Comparison of ENCODE assay signal across 27 cellular contexts in genomic region chr4:103024996-103025395, GRCh38. TPM values are rescaled to one million over a fixed set of nuclear protein-coding genes. Genes with fewer than 3 reads are reported as not detected.
DNase-seq lines count a peak whose midpoint lies in the region; ATAC-seq, FAIRE-seq and TF ChIP-seq lines count a peak whose summit lies in the region.
"Had no signal": no experiment of that assay in that cellular context is flagged by ENCODE, and none has a peak within 500 bp of the region (broad histone marks: within the 10 kb centered on the region; RNA-seq: fewer than 3 reads in every experiment).

No MANE protein-coding gene starts in this region.

- peaks cover 12% of the 10 kb centered on the region for H3K4me1 Mint-ChIP-seq in activated CD4-positive, alpha-beta T cell treated with anti-CD3 and anti-CD28 coated beads, Interleukin-2, amount 10 ng/mL, durations not matched to agents 24 days and 14 days

- TF ChIP-seq EP300 in A549 (IDR thresholded peaks at IDR 0.05) (no peak), K562 (IDR thresholded peaks at IDR 0.05; ENCODE audit: low read length) (no peak)

- 46% methylated on average over 3 of the region's 3 CpGs for WGBS in A549 (ENCODE audit: missing lambda C conversion rate)
- 53% methylated on average over 3 of the region's 3 CpGs for WGBS in K562 (ENCODE audit: insufficient coverage, low coverage, missing lambda C conversion rate)

- in situ Hi-C loops in K562 (cut with MboI), result no loop called here

- no peak overlapping the region for H2AFZ ChIP-seq in K562 (ENCODE audit: low read depth, low read length)

- DNase-seq in activated CD4-positive, alpha-beta T cell treated with anti-CD3 and anti-CD28 coated beads, Interleukin-2, amount 10 ng/mL, durations not matched to agents 24 days and 14 days, result peak; percentile 34
- no peak for DNase-seq in activated CD4-positive, alpha-beta T cell treated with anti-CD3 and anti-CD28 coated beads, Interleukin-2, amount 50 U/mL, for 1 hour
- no peak for DNase-seq in A549 (ENCODE audit: low read depth in 1 of 2, low spot score in 1 of 2)
- DNase-seq in K562 (ENCODE audit: extremely low read depth in 1 of 4, low spot score in 3 of 4), result no peak
- DNase-seq in MV-4-11 (lab: John Stamatoyannopoulos, UW), result no peak
- DNase-seq: ACHN; BE2C; C1 segment of cervical spinal cord; CD4-positive, alpha-beta memory T cell; CD4-positive, CD25-positive, alpha-beta regulatory T cell; CD8-positive, alpha-beta memory T cell; COR-L47; DMS 273 treated with DMSO at 0.1 percent for 48 hours; DMS153; DMS53; DMS79; DND-41; EL; GDM1 had no signal

- no TSS peak for BruUV-seq in K562 (replicated peaks; lab: Mats Ljungman, UMichigan)

- no peaks in the 10 kb centered on the region for H3K27me3 ChIP-seq in K562 (ENCODE audit: control insufficient read depth in 2 of 2, insufficient read depth in 2 of 2, low read length in 2 of 2)
- H3K27me3 ChIP-seq: BE2C, BLaER1 had no signal

- H3K4me1 ChIP-seq in A549, result no peaks in the 10 kb centered on the region
- no peaks in the 10 kb centered on the region; a peak in 1 of 5 replicates for H3K4me1 ChIP-seq in K562 (replicated peaks in 1 of 2; ENCODE audit: control insufficient read depth in 2 of 2, insufficient read depth in 2 of 2, low read length in 2 of 2)
- H3K4me1 ChIP-seq: BE2C had no signal

- no peak overlapping the region for H3K27ac ChIP-seq in A549
- no peak overlapping the region for H3K27ac ChIP-seq in K562 (ENCODE audit: extremely low read depth, low read depth, low read length)
- H3K27ac ChIP-seq: 22Rv1, BLaER1 had no signal

- H3K9me1 ChIP-seq in K562 (ENCODE audit: control insufficient read depth, insufficient read depth, low read length), result no peaks in the 10 kb centered on the region

- POLR2A ChIA-PET in A549 (lab: Yijun Ruan, JAX) (no interaction called here), K562 (lab: Yijun Ruan, JAX) (no interaction called here)

- peaks cover 23% of the 10 kb centered on the region for H3K36me3 Mint-ChIP-seq in activated CD4-positive, alpha-beta T cell treated with anti-CD3 and anti-CD28 coated beads, Interleukin-2, amount 10 ng/mL, durations not matched to agents 24 days and 14 days (ENCODE audit: low read depth)
- H3K36me3 Mint-ChIP-seq: CD14-positive monocyte had no signal

- no peak overlapping the region for H3K4me2 ChIP-seq in A549
- no peak overlapping the region for H3K4me2 ChIP-seq in K562 (ENCODE audit: insufficient read depth, low read length)
- H3K4me2 ChIP-seq: BLaER1 had no signal

- CTCF ChIA-PET in A549 (lab: Yijun Ruan, JAX) (no interaction called here), K562 (lab: Yijun Ruan, JAX; ENCODE audit: low intra/inter-chr PET ratio) (no interaction called here)

- no peaks in the 10 kb centered on the region for H3K79me2 ChIP-seq in K562 (ENCODE audit: control insufficient read depth, insufficient read depth, low read length)

- TF ChIP-seq CTCF in A549 (IDR thresholded peaks at IDR 0.05) (no peak), K562 (IDR thresholded peaks at IDR 0.05 in 2 of 3, conservative IDR thresholded peaks at IDR 0.05 in 1 of 3; ENCODE audit: insufficient read depth in 2 of 3, low read depth in 1 of 3, low read length in 3 of 3) (no peak)

- H3K36me3 ChIP-seq in K562 (ENCODE audit: control insufficient read depth, insufficient read depth, low read length), result no peaks in the 10 kb centered on the region
- H3K36me3 ChIP-seq: BE2C had no signal

- TF ChIP-seq RAD21 in A549 (conservative IDR thresholded peaks at IDR 0.05 in 1 of 2, IDR thresholded peaks at IDR 0.05 in 1 of 2) (no peak), K562 (CRISPR knock-in tag; conservative IDR thresholded peaks at IDR 0.05 in 1 of 2, IDR thresholded peaks at IDR 0.05 in 1 of 2) (no peak)

- intact Hi-C loops in activated CD4-positive, alpha-beta T cell treated with anti-CD3 and anti-CD28 coated beads, Interleukin-2, amount 10 ng/mL, durations not matched to agents 24 days and 14 days (cut with micrococcal nuclease), result no loop called here
- intact Hi-C loops in K562 (cut with micrococcal nuclease), result no loop called here

- no peak overlapping the region for H3K4me3 Mint-ChIP-seq in activated CD4-positive, alpha-beta T cell treated with anti-CD3 and anti-CD28 coated beads, Interleukin-2, amount 10 ng/mL, durations not matched to agents 24 days and 14 days
- H3K4me3 Mint-ChIP-seq: CD14-positive monocyte; CD4-positive, alpha-beta memory T cell; CD4-positive, CD25-positive, alpha-beta regulatory T cell; CD8-positive, alpha-beta memory T cell had no signal

- H3K4me3 ChIP-seq in A549 (no peak overlapping the region), K562 (no peak overlapping the region)
- H3K4me3 ChIP-seq: BLaER1, GM12878 had no signal

- H3K9ac ChIP-seq in K562 (ENCODE audit: insufficient read depth in 1 of 2, low read depth in 2 of 2, low read length in 2 of 2), result no peak overlapping the region
- H3K9ac ChIP-seq: BLaER1 had no signal

- no peaks in the 10 kb centered on the region for H3K9me3 ChIP-seq in A549
- H3K9me3 ChIP-seq in K562 (replicated peaks; ENCODE audit: control insufficient read depth, insufficient read depth, low read depth, low read length), result no peaks in the 10 kb centered on the region
- H3K9me3 ChIP-seq: BE2C, BLaER1 had no signal

- no peak for ATAC-seq in A549
- no peak for ATAC-seq in K562
- ATAC-seq: GM12878 had no signal

- H3K27me3 Mint-ChIP-seq in activated CD4-positive, alpha-beta T cell treated with anti-CD3 and anti-CD28 coated beads, Interleukin-2, amount 10 ng/mL, durations not matched to agents 24 days and 14 days, result no peaks in the 10 kb centered on the region
- H3K27me3 Mint-ChIP-seq: CD4-positive, alpha-beta memory T cell; CD4-positive, CD25-positive, alpha-beta regulatory T cell; CD8-positive, alpha-beta memory T cell had no signal

- no peak overlapping the region for H3K27ac Mint-ChIP-seq in activated CD4-positive, alpha-beta T cell treated with anti-CD3 and anti-CD28 coated beads, Interleukin-2, amount 10 ng/mL, durations not matched to agents 24 days and 14 days

- TF ChIP-seq POLR2A in A549 (IDR thresholded peaks at IDR 0.05; ENCODE audit: low read length), result no peak
- TF ChIP-seq POLR2A in K562 (conservative IDR thresholded peaks at IDR 0.05), result no peak

- FAIRE-seq in A549 (lab: Jason Lieb, UNC), result no peak
- FAIRE-seq in K562 (lab: Jason Lieb, UNC), result no peak
- FAIRE-seq: GM12878, GM12892, GM18507 had no signal

- no peaks in the 10 kb centered on the region for H3K9me3 Mint-ChIP-seq in activated CD4-positive, alpha-beta T cell treated with anti-CD3 and anti-CD28 coated beads, Interleukin-2, amount 10 ng/mL, durations not matched to agents 24 days and 14 days
- H3K9me3 Mint-ChIP-seq: CD14-positive monocyte; CD4-positive, alpha-beta memory T cell; CD4-positive, CD25-positive, alpha-beta regulatory T cell; CD8-positive, alpha-beta memory T cell had no signal

- H4K20me1 ChIP-seq in K562 (replicated peaks; ENCODE audit: control insufficient read depth, insufficient read depth, low read length), result no peaks in the 10 kb centered on the region
- H4K20me1 ChIP-seq: BLaER1 had no signal

RNA-seq across cellular contexts. Expression of gene SLC9B1, which starts 5.5 kb away (rescaled TPM):
- 0.23 and 0.47 TPM in 2 replicates for total RNA-seq in activated CD4-positive, alpha-beta T cell treated with anti-CD3 and anti-CD28 coated beads, Interleukin-2, amount 10 ng/mL, durations not matched to agents 24 days and 14 days
- polyA plus RNA-seq in A549 (2011; rRNA removed) (0.28 and 0.39 TPM in 2 replicates), A549 (2017; fragmentation: RNase III; extraction: RNeasy Plus Mini Kit Qiagen cat#74134 plus additional on column Dnase treatment) (0.09 to 0.21 TPM (median 0.16 TPM) in 3 replicates), K562 (2011; rRNA removed) (1.2 and 1.3 TPM in 2 replicates), K562 (2014; fragmentation: Illumina TruSeq; extraction: Trizol) (0.19 and 0.22 TPM in 2 replicates), K562 (2014; fragmentation: Nextera tagmentation; extraction: Ambion mirVana) (under 1 TPM; 0.21 to 0.92 TPM), K562 (2014; rRNA removed) (0.48 TPM in 1 of 2 replicates, not detected in the other)
- 0.09 TPM in 1 of 2 replicates, not detected in the other for polyA plus RNA-seq in A549 (2012; cell fraction: cytosol; rRNA removed)
- polyA plus RNA-seq in A549 (2012; cell fraction: nucleus; rRNA removed), result not detected in 2 replicates
- polyA minus RNA-seq in A549 (2011; rRNA and poly(A)+ RNA removed), result not detected in 2 replicates
- total RNA-seq in K562 (2011; cell fraction: chromatin; rRNA removed; ENCODE audit: low replicate concordance), result 1.2 and 3.1 TPM in 2 replicates
- 1.1 and 1.5 TPM in 2 replicates for total RNA-seq in K562 (2011; cell fraction: nucleolus; rRNA removed)
- total RNA-seq in K562 (2011; cell fraction: nucleoplasm; rRNA removed), result 2.4 and 2.8 TPM in 2 replicates
- total RNA-seq in K562 (2014; rRNA removed) (0.86 TPM in 1 of 2 replicates, not detected in the other), K562 (2014; rRNA removed; fragmentation: Illumina TruSeq; extraction: Trizol) (0.51 and 1.3 TPM in 2 replicates), K562 (2015; rRNA removed; fragmentation: Illumina TruSeq; extraction: Trizol) (0.23 and 0.33 TPM in 2 replicates), K562 (2021) (0.42 and 0.78 TPM in 2 replicates)
- polyA plus RNA-seq in K562 (2011; cell fraction: cytosol; rRNA removed), result 0.54 and 0.77 TPM in 2 replicates
- 1.3 and 2.7 TPM in 2 replicates for polyA plus RNA-seq in K562 (2011; cell fraction: nucleus; rRNA removed)
- polyA plus RNA-seq in K562 (2012), result 0.30 and 0.72 TPM in 2 replicates
- polyA minus RNA-seq in K562 (2011; rRNA and poly(A)+ RNA removed), result 1.5 TPM in 2 replicates
- 1.2 TPM in 1 of 2 replicates, not detected in the other for polyA minus RNA-seq in K562 (2011; cell fraction: cytosol; rRNA and poly(A)+ RNA removed)
- polyA minus RNA-seq in K562 (2011; cell fraction: nucleus; rRNA and poly(A)+ RNA removed), result 1.2 and 2.3 TPM in 2 replicates
- total RNA-seq: Daoy, G401 had no signal

RNA-seq across cellular contexts. Expression of gene SLC9B2, which starts 51.6 kb away (rescaled TPM):
- total RNA-seq in activated CD4-positive, alpha-beta T cell treated with anti-CD3 and anti-CD28 coated beads, Interleukin-2, amount 10 ng/mL, durations not matched to agents 24 days and 14 days, result 37.6 and 39.7 TPM in 2 replicates
- polyA plus RNA-seq in A549 (2011; rRNA removed), result 7.9 and 9.2 TPM in 2 replicates
- polyA plus RNA-seq in A549 (2012; cell fraction: cytosol; rRNA removed), result 2.9 and 3.8 TPM in 2 replicates
- 2.1 and 3.0 TPM in 2 replicates for polyA plus RNA-seq in A549 (2012; cell fraction: nucleus; rRNA removed)
- polyA plus RNA-seq in A549 (2017; fragmentation: RNase III; extraction: RNeasy Plus Mini Kit Qiagen cat#74134 plus additional on column Dnase treatment), result 6.6 to 7.3 TPM (median 6.6 TPM) in 3 replicates
- 6.0 and 6.7 TPM in 2 replicates for polyA minus RNA-seq in A549 (2011; rRNA and poly(A)+ RNA removed)
- 9.8 and 17.5 TPM in 2 replicates for total RNA-seq in K562 (2011; cell fraction: chromatin; rRNA removed; ENCODE audit: low replicate concordance)
- 7.9 and 8.5 TPM in 2 replicates for total RNA-seq in K562 (2011; cell fraction: nucleolus; rRNA removed)
- 10.6 and 18.2 TPM in 2 replicates for total RNA-seq in K562 (2011; cell fraction: nucleoplasm; rRNA removed)
- 11.4 and 13.5 TPM in 2 replicates for total RNA-seq in K562 (2014; rRNA removed)
- 13.4 and 14.0 TPM in 2 replicates for total RNA-seq in K562 (2014; rRNA removed; fragmentation: Illumina TruSeq; extraction: Trizol)
- total RNA-seq in K562 (2015; rRNA removed; fragmentation: Illumina TruSeq; extraction: Trizol), result 11.3 and 11.4 TPM in 2 replicates
- total RNA-seq in K562 (2021), result 14.6 and 15.0 TPM in 2 replicates
- polyA plus RNA-seq in K562 (2011; rRNA removed), result 7.6 and 10.2 TPM in 2 replicates
- 5.2 and 6.0 TPM in 2 replicates for polyA plus RNA-seq in K562 (2011; cell fraction: cytosol; rRNA removed)
- polyA plus RNA-seq in K562 (2011; cell fraction: nucleus; rRNA removed), result 8.2 and 8.7 TPM in 2 replicates
- 8.5 and 10.6 TPM in 2 replicates for polyA plus RNA-seq in K562 (2012)
- polyA plus RNA-seq in K562 (2014; fragmentation: Illumina TruSeq; extraction: Trizol), result 13.3 TPM in 2 replicates
- 1 to 10 TPM; 6.6 to 8.3 TPM for polyA plus RNA-seq in K562 (2014; fragmentation: Nextera tagmentation; extraction: Ambion mirVana)
- 10.5 and 13.5 TPM in 2 replicates for polyA plus RNA-seq in K562 (2014; rRNA removed)
- polyA minus RNA-seq in K562 (2011; rRNA and poly(A)+ RNA removed), result 16.3 and 17.4 TPM in 2 replicates
- 4.3 and 8.2 TPM in 2 replicates for polyA minus RNA-seq in K562 (2011; cell fraction: cytosol; rRNA and poly(A)+ RNA removed)
- 11.0 and 14.1 TPM in 2 replicates for polyA minus RNA-seq in K562 (2011; cell fraction: nucleus; rRNA and poly(A)+ RNA removed)
